23 cellular contexts compared by ENCODE assay signal in the genomic region with DNA sequence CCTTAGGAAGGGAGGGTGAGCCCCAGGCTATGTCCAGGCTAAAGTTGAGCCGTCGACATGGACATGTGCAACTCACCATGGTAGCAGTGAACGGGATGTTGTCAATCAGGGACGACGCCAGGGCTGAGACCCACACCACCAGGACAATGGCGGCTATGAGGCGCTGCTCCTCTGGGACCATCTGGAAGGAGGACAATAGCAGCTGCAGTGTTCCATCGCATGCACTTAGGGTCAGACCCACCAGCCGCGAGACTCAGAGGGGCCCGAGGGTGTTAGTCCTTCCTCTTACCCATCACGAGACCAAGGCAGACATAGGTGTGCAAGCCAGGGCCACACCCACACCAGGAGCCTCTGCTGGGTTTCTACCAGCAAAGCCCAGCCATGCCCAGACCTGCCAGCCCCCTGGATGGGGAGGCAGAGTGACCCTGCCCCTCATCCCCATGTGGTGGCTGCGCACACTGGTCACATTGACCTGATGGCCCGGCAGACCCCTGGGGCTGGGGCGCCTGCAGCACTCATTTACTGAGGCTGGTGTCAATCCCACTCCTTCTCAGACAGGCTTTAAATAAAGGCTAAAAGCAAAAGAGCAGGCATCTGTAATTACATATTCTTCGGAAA.
DNase-seq lines count a peak whose midpoint lies in the region; ATAC-seq and TF ChIP-seq lines count a peak whose summit lies in the region.
"Had no signal": no experiment of that assay in that cellular context is flagged by ENCODE, and none has a peak within 500 bp of the region (broad histone marks: within the 10 kb centered on the region; RNA-seq: fewer than 3 reads in every experiment).

No MANE protein-coding gene starts in this region.

- no peak overlapping the region for H3K4me3 Mint-ChIP-seq in activated CD4-positive, alpha-beta T cell treated with anti-CD3 and anti-CD28 coated beads, Interleukin-2, amount 10 ng/mL, durations not matched to agents 24 days and 14 days
- no peak overlapping the region for H3K4me3 Mint-ChIP-seq in activated T-cell treated with anti-CD3 and anti-CD28 coated beads, Interleukin-2, amount 50 U/mL, for 72 hours
- H3K4me3 Mint-ChIP-seq: CD4-positive, CD25-positive, alpha-beta regulatory T cell had no signal

- TF ChIP-seq CTCF in RWPE2 (IDR thresholded peaks at IDR 0.05; ENCODE audit: poor library complexity, severe bottlenecking) (no peak), neural cell (IDR thresholded peaks at IDR 0.05; ENCODE audit: poor library complexity, severe bottlenecking) (no peak)

- H3K27ac ChIP-seq in RWPE2 (ENCODE audit: poor library complexity, severe bottlenecking) (no peak overlapping the region), neural cell (ENCODE audit: low read length) (peak overlapping the region; percentile 36)
- H3K27ac ChIP-seq: SJCRH30 had no signal

- no peak for TF ChIP-seq RAD21 in neural cell (conservative IDR thresholded peaks at IDR 0.05)

- H3K27me3 Mint-ChIP-seq in activated CD4-positive, alpha-beta T cell treated with anti-CD3 and anti-CD28 coated beads, Interleukin-2, amount 10 ng/mL, durations not matched to agents 24 days and 14 days, result no peaks in the 10 kb centered on the region
- no peaks in the 10 kb centered on the region for H3K27me3 Mint-ChIP-seq in activated T-cell treated with anti-CD3 and anti-CD28 coated beads, Interleukin-2, amount 50 U/mL, for 72 hours (ENCODE audit: low read depth)
- H3K27me3 Mint-ChIP-seq: CD4-positive, CD25-positive, alpha-beta regulatory T cell had no signal

- no peak for ATAC-seq in RWPE2 (ENCODE audit: low read depth)
- ATAC-seq in activated T-cell treated with anti-CD3 and anti-CD28 coated beads, Interleukin-2, amount 50 U/mL, for 72 hours (replicated peaks in 1 of 2), result no peak
- ATAC-seq: HepG2, PC-3, Right ventricle myocardium inferior had no signal

- H3K4me3 ChIP-seq in RWPE2 (ENCODE audit: severe bottlenecking), result no peak overlapping the region
- no peak overlapping the region for H3K4me3 ChIP-seq in neural cell (ENCODE audit: low read length)
- H3K4me3 ChIP-seq: SJCRH30 had no signal

- no peaks in the 10 kb centered on the region for H3K4me1 ChIP-seq in RWPE2 (ENCODE audit: insufficient read depth, poor library complexity, severe bottlenecking)
- H3K4me1 ChIP-seq: BE2C, SJCRH30 had no signal

- no peak for TF ChIP-seq EP300 in neural cell (conservative IDR thresholded peaks at IDR 0.05; ENCODE audit: poor library complexity, severe bottlenecking)

- H3K36me3 Mint-ChIP-seq in activated CD4-positive, alpha-beta T cell treated with anti-CD3 and anti-CD28 coated beads, Interleukin-2, amount 10 ng/mL, durations not matched to agents 24 days and 14 days (ENCODE audit: low read depth), result no peaks in the 10 kb centered on the region
- no peaks in the 10 kb centered on the region for H3K36me3 Mint-ChIP-seq in activated T-cell treated with anti-CD3 and anti-CD28 coated beads, Interleukin-2, amount 50 U/mL, for 72 hours (ENCODE audit: insufficient read depth in 2 of 2)
- H3K36me3 Mint-ChIP-seq: CD4-positive, CD25-positive, alpha-beta regulatory T cell had no signal

- no peaks in the 10 kb centered on the region for H3F3A ChIP-seq in neural cell (ENCODE audit: insufficient read depth, low read length, poor library complexity, severe bottlenecking)

- H3K27ac Mint-ChIP-seq in activated CD4-positive, alpha-beta T cell treated with anti-CD3 and anti-CD28 coated beads, Interleukin-2, amount 10 ng/mL, durations not matched to agents 24 days and 14 days, result no peak overlapping the region
- H3K27ac Mint-ChIP-seq in activated T-cell treated with anti-CD3 and anti-CD28 coated beads, Interleukin-2, amount 50 U/mL, for 72 hours, result no peak overlapping the region
- H3K27ac Mint-ChIP-seq: CD4-positive, CD25-positive, alpha-beta regulatory T cell had no signal

- H3K9me3 ChIP-seq in RWPE2 (ENCODE audit: severe bottlenecking) (no peaks in the 10 kb centered on the region), neural cell (ENCODE audit: low read length) (no peaks in the 10 kb centered on the region)
- H3K9me3 ChIP-seq: BE2C, SJCRH30 had no signal

- no peaks in the 10 kb centered on the region for H3K9me3 Mint-ChIP-seq in activated CD4-positive, alpha-beta T cell treated with anti-CD3 and anti-CD28 coated beads, Interleukin-2, amount 10 ng/mL, durations not matched to agents 24 days and 14 days
- peaks cover 0 to 1% of the 10 kb centered on the region in 2 donors for H3K9me3 Mint-ChIP-seq in activated T-cell treated with anti-CD3 and anti-CD28 coated beads, Interleukin-2, amount 50 U/mL, for 72 hours

- H3K36me3 ChIP-seq in RWPE2 (ENCODE audit: low read depth) (no peaks in the 10 kb centered on the region), neural cell (ENCODE audit: insufficient read depth, low read length) (no peaks in the 10 kb centered on the region)
- H3K36me3 ChIP-seq: BE2C, SJCRH30 had no signal

- H3K27me3 ChIP-seq in RWPE2 (ENCODE audit: insufficient read depth, poor library complexity, severe bottlenecking), result peaks cover 2% of the 10 kb centered on the region
- no peaks in the 10 kb centered on the region for H3K27me3 ChIP-seq in neural cell (ENCODE audit: insufficient read depth, low read depth, low read length)
- H3K27me3 ChIP-seq: BE2C had no signal

- intact Hi-C loops in activated CD4-positive, alpha-beta T cell treated with anti-CD3 and anti-CD28 coated beads, Interleukin-2, amount 10 ng/mL, durations not matched to agents 24 days and 14 days (cut with micrococcal nuclease), result no loop called here

- no peaks in the 10 kb centered on the region for H3K4me1 Mint-ChIP-seq in activated CD4-positive, alpha-beta T cell treated with anti-CD3 and anti-CD28 coated beads, Interleukin-2, amount 10 ng/mL, durations not matched to agents 24 days and 14 days
- H3K4me1 Mint-ChIP-seq in activated T-cell treated with anti-CD3 and anti-CD28 coated beads, Interleukin-2, amount 50 U/mL, for 72 hours (ENCODE audit: low read depth), result no peaks in the 10 kb centered on the region
- H3K4me1 Mint-ChIP-seq: CD4-positive, CD25-positive, alpha-beta regulatory T cell had no signal

- no peak overlapping the region for H2AFZ ChIP-seq in neural cell (ENCODE audit: low read depth, low read length)

- H4K20me1 ChIP-seq in neural cell (ENCODE audit: insufficient read depth), result no peaks in the 10 kb centered on the region

- no peak overlapping the region for H3K4me2 ChIP-seq in neural cell (ENCODE audit: low read length)

- H3K9me2 ChIP-seq in neural cell (ENCODE audit: insufficient read depth, low read length), result no peaks in the 10 kb centered on the region

- peak; percentile 43 for DNase-seq in activated CD4-positive, alpha-beta T cell treated with anti-CD3 and anti-CD28 coated beads, Interleukin-2, amount 10 ng/mL, durations not matched to agents 24 days and 14 days
- no peak for DNase-seq in activated CD4-positive, alpha-beta T cell treated with anti-CD3 and anti-CD28 coated beads for 1 hour
- DNase-seq in RWPE2 (ENCODE audit: low spot score) (peak; percentile 59), globus pallidus (ENCODE audit: low spot score) (no peak)
- DNase-seq in effector CD8-positive, alpha-beta T cell (lab: John Stamatoyannopoulos, UW), result no peak
- no peak for DNase-seq in activated T-cell treated with anti-CD3 and anti-CD28 coated beads, Interleukin-2, amount 50 U/mL, for 72 hours
- DNase-seq: 8988T; ACHN; BE2C; CD4-positive, CD25-positive, alpha-beta regulatory T cell; Karpas-422; NCI-H1092; NCI-H1436 treated with DMSO at 0.1 percent for 48 hours; NCI-H187 treated with DMSO at 0.1 percent for 48 hours; NCI-H2171 treated with DMSO at 0.1 percent for 48 hours; NCI-H345; NCI-H510A treated with DMSO at 0.1 percent for 48 hours; NCI-H774; PC-3; SJCRH30 had no signal

- no peaks in the 10 kb centered on the region for H3K79me2 ChIP-seq in neural cell (replicated peaks; ENCODE audit: insufficient read depth, low read length)

- no peak overlapping the region for H3K9ac ChIP-seq in neural cell (ENCODE audit: low read length)

TF ChIP-seq in neural cell, 6 proteins besides CTCF, POLR2A, EP300 and RAD21:
- TF ChIP-seq SMC3 (conservative IDR thresholded peaks at IDR 0.05; ENCODE audit: poor library complexity), result no peak
- TF ChIP-seq TAF1 (IDR thresholded peaks at IDR 0.05; ENCODE audit: low read depth), result no peak

Comparison
In these comparisons a context has a peak if more than half of its experiments do, and no peak if none do; other contexts are left out.
1. DNase-seq: peak in activated CD4-positive, alpha-beta T cell treated with anti-CD3 and anti-CD28 coated beads, Interleukin-2, amount 10 ng/mL, durations not matched to agents 24 days and 14 days (single experiment) and RWPE2 (single experiment); none in activated CD4-positive, alpha-beta T cell treated with anti-CD3 and anti-CD28 coated beads for 1 hour (single experiment), globus pallidus (single experiment), effector CD8-positive, alpha-beta T cell (single experiment) and activated T-cell treated with anti-CD3 and anti-CD28 coated beads, Interleukin-2, amount 50 U/mL, for 72 hours (0 of 2).